In genomic region chr16:57472665-57473060, GRCh38 we compare ENCODE assay signal across 20 cellular contexts. TPM values are rescaled to one million over a fixed set of nuclear protein-coding genes. Genes with fewer than 3 reads are reported as not detected.
DNase-seq lines count a peak whose midpoint lies in the region; ATAC-seq, FAIRE-seq and TF ChIP-seq lines count a peak whose summit lies in the region.
"Had no signal": no experiment of that assay in that cellular context is flagged by ENCODE, and none has a peak within 500 bp of the region (broad histone marks: within the 10 kb centered on the region; RNA-seq: fewer than 3 reads in every experiment).

No MANE protein-coding gene starts in this region.

- H3K4me3 Mint-ChIP-seq in WTC11 (no peak overlapping the region), nephron progenitor cell (no peak overlapping the region)

- POLR2A ChIA-PET in WTC11 (lab: Charles Lee): interaction anchor here (0.5 to 1.4 kb wide), 2 partner anchors 26 to 43 kb away, joined by 5 read pairs; partner anchors contain the start of genes CIAPIN1 and COQ9

- no peaks in the 10 kb centered on the region for H3K27me3 ChIP-seq in neural cell (ENCODE audit: insufficient read depth, low read depth, low read length)
- H3K27me3 ChIP-seq: breast epithelium, SJSA1, upper lobe of left lung had no signal

- TF ChIP-seq CTCF in WTC11 (IDR thresholded peaks at IDR 0.05) (no peak), neural cell (IDR thresholded peaks at IDR 0.05; ENCODE audit: poor library complexity, severe bottlenecking) (no peak), nephron progenitor cell (IDR thresholded peaks at IDR 0.05) (no peak)

- DNase-seq in DMS 273 (lab: John Stamatoyannopoulos, UW; ENCODE audit: unreplicated experiment) (peak; percentile 67), DMS 273 treated with DMSO at 0.1 percent for 48 hours (lab: John Stamatoyannopoulos, UW) (no peak), H54 (ENCODE audit: insufficient read length, low spot score) (peak; percentile 38), WTC11 (ENCODE audit: low spot score) (no peak), NCI-H345 treated with DMSO at 0.1 percent for 48 hours (lab: John Stamatoyannopoulos, UW; ENCODE audit: unreplicated experiment) (no peak), nephron progenitor cell (no peak), cerebellar cortex (ENCODE audit: low spot score) (no peak)
- DNase-seq: activated effector memory CD4-positive, alpha-beta T cell treated with Interleukin-2 at 50 U/mL for 16 hours; DND-41; glutamatergic neuron; GOT3; left ventricle myocardium inferior; occipital lobe; stimulated activated CD4-positive, alpha-beta T cell treated with anti-CD3 and anti-CD28 coated beads, Interleukin-12 subunit alpha, Interleukin-12 subunit beta, amount 100 ng/mL, for 4 hours had no signal

- peaks cover 4% of the 10 kb centered on the region for H4K20me1 ChIP-seq in neural cell (ENCODE audit: insufficient read depth)

- no peaks in the 10 kb centered on the region for H3K36me3 ChIP-seq in neural cell (ENCODE audit: insufficient read depth, low read length)

- H3K4me2 ChIP-seq in neural cell (ENCODE audit: low read length): no peak overlapping the region

- no peak overlapping the region for H2AFZ ChIP-seq in neural cell (ENCODE audit: low read depth, low read length)

- TF ChIP-seq EP300 in neural cell (conservative IDR thresholded peaks at IDR 0.05; ENCODE audit: poor library complexity, severe bottlenecking): no peak

- H3K9me3 Mint-ChIP-seq in WTC11 (no peaks in the 10 kb centered on the region), nephron progenitor cell (no peaks in the 10 kb centered on the region)

- no peak overlapping the region for H3K4me3 ChIP-seq in neural cell (ENCODE audit: low read length)
- H3K4me3 ChIP-seq: breast epithelium, left ventricle myocardium inferior, SJSA1, upper lobe of left lung had no signal

- no peak for FAIRE-seq in H54 (lab: Jason Lieb, UNC)
- FAIRE-seq: A204.1 had no signal

- H3F3A ChIP-seq in neural cell (ENCODE audit: insufficient read depth, low read length, poor library complexity, severe bottlenecking): no peaks in the 10 kb centered on the region

- H3K4me1 Mint-ChIP-seq in WTC11: peaks cover 56% of the 10 kb centered on the region
- H3K4me1 Mint-ChIP-seq in nephron progenitor cell: peaks cover 43% of the 10 kb centered on the region

- no peak overlapping the region for H3K27ac ChIP-seq in neural cell (ENCODE audit: low read length)
- H3K27ac ChIP-seq: left ventricle myocardium inferior, SJSA1 had no signal

- H3K27me3 Mint-ChIP-seq in WTC11 (ENCODE audit: low read depth) (no peaks in the 10 kb centered on the region), nephron progenitor cell (ENCODE audit: low read depth, poor library complexity) (no peaks in the 10 kb centered on the region)

- H3K27ac Mint-ChIP-seq in WTC11: peak overlapping the region; percentile 63; the same call in 1 of the 2 replicates
- no peak overlapping the region for H3K27ac Mint-ChIP-seq in nephron progenitor cell

- CTCF ChIA-PET in WTC11 (lab: Charles Lee): interaction anchor here (0.6 to 8.2 kb wide), 6 partner anchors 10 to 56 kb away, joined by 3 to 80 read pairs (median 4); partner anchors contain the start of genes CIAPIN1, COQ9 and POLR2C

- no peak for TF ChIP-seq RAD21 in neural cell (conservative IDR thresholded peaks at IDR 0.05)

- H3K9me3 ChIP-seq in neural cell (ENCODE audit: low read length): no peaks in the 10 kb centered on the region
- H3K9me3 ChIP-seq: breast epithelium, left ventricle myocardium inferior, SJSA1, upper lobe of left lung had no signal

- H3K9me2 ChIP-seq in neural cell (ENCODE audit: insufficient read depth, low read length): no peaks in the 10 kb centered on the region

- no peak for TF ChIP-seq POLR2A in H54 (IDR thresholded peaks at IDR 0.05; ENCODE audit: low read depth, low read length)

- H3K9ac ChIP-seq in neural cell (ENCODE audit: low read length): no peak overlapping the region

- ATAC-seq in WTC11: peak; percentile 4
- ATAC-seq: activated CD4-positive, CD25-positive, alpha-beta regulatory T cell treated with anti-CD3 and anti-CD28 coated beads, Interleukin-2, amount 50 U/mL, for 24 hours had no signal

- peaks cover 42% of the 10 kb centered on the region for H3K36me3 Mint-ChIP-seq in WTC11
- peaks cover 31% of the 10 kb centered on the region for H3K36me3 Mint-ChIP-seq in nephron progenitor cell (ENCODE audit: low read depth)

- H3K79me2 ChIP-seq in neural cell (replicated peaks; ENCODE audit: insufficient read depth, low read length): peaks cover 14% of the 10 kb centered on the region

TF ChIP-seq in WTC11, 78 proteins besides CTCF, POLR2A, EP300 and RAD21 (continues in another document):
- TF ChIP-seq ATF1 (CRISPR knock-in tag; IDR thresholded peaks at IDR 0.05) (no peak), MAX (CRISPR knock-in tag; IDR thresholded peaks at IDR 0.05) (no peak), CREB1 (CRISPR knock-in tag; IDR thresholded peaks at IDR 0.05) (no peak), GABPB1 (CRISPR knock-in tag; IDR thresholded peaks at IDR 0.05) (no peak), SMAD3 (CRISPR knock-in tag; IDR thresholded peaks at IDR 0.05; ENCODE audit: borderline replicate concordance) (no peak), SOX15 (CRISPR knock-in tag; IDR thresholded peaks at IDR 0.05) (no peak), ZNF138 (CRISPR knock-in tag; conservative IDR thresholded peaks at IDR 0.05) (no peak)
- TF ChIP-seq, protein P1, sequence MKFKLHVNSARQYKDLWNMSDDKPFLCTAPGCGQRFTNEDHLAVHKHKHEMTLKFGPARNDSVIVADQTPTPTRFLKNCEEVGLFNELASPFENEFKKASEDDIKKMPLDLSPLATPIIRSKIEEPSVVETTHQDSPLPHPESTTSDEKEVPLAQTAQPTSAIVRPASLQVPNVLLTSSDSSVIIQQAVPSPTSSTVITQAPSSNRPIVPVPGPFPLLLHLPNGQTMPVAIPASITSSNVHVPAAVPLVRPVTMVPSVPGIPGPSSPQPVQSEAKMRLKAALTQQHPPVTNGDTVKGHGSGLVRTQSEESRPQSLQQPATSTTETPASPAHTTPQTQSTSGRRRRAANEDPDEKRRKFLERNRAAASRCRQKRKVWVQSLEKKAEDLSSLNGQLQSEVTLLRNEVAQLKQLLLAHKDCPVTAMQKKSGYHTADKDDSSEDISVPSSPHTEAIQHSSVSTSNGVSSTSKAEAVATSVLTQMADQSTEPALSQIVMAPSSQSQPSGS (CRISPR knock-in tag; IDR thresholded peaks at IDR 0.05; ENCODE audit: borderline replicate concordance, low read depth): no peak

TF ChIP-seq in neural cell, 6 proteins besides CTCF, POLR2A, EP300 and RAD21:
- no peak for TF ChIP-seq SMC3 (conservative IDR thresholded peaks at IDR 0.05; ENCODE audit: poor library complexity)
- TF ChIP-seq POLR2AphosphoS5 (IDR thresholded peaks at IDR 0.05): peak; percentile 3
- TF ChIP-seq, protein P2, sequence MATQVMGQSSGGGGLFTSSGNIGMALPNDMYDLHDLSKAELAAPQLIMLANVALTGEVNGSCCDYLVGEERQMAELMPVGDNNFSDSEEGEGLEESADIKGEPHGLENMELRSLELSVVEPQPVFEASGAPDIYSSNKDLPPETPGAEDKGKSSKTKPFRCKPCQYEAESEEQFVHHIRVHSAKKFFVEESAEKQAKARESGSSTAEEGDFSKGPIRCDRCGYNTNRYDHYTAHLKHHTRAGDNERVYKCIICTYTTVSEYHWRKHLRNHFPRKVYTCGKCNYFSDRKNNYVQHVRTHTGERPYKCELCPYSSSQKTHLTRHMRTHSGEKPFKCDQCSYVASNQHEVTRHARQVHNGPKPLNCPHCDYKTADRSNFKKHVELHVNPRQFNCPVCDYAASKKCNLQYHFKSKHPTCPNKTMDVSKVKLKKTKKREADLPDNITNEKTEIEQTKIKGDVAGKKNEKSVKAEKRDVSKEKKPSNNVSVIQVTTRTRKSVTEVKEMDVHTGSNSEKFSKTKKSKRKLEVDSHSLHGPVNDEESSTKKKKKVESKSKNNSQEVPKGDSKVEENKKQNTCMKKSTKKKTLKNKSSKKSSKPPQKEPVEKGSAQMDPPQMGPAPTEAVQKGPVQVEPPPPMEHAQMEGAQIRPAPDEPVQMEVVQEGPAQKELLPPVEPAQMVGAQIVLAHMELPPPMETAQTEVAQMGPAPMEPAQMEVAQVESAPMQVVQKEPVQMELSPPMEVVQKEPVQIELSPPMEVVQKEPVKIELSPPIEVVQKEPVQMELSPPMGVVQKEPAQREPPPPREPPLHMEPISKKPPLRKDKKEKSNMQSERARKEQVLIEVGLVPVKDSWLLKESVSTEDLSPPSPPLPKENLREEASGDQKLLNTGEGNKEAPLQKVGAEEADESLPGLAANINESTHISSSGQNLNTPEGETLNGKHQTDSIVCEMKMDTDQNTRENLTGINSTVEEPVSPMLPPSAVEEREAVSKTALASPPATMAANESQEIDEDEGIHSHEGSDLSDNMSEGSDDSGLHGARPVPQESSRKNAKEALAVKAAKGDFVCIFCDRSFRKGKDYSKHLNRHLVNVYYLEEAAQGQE (IDR thresholded peaks at IDR 0.05; ENCODE audit: borderline replicate concordance): no peak

RNA-seq across cellular contexts. Expression of gene POLR2C, which starts 10.2 kb away (rescaled TPM):
- 67.9 to 75.4 TPM (median 67.9 TPM) in 3 replicates for total RNA-seq in WTC11 (2021)
- 109 and 132 TPM in 2 replicates for polyA plus RNA-seq in neural cell
- 64.0 and 65.8 TPM in 2 replicates for polyA minus RNA-seq in neural cell

RNA-seq across cellular contexts. Expression of gene DOK4, which starts 13.6 kb away (rescaled TPM):
- total RNA-seq in WTC11 (2021): 21.8 to 25.0 TPM (median 21.9 TPM) in 3 replicates
- polyA plus RNA-seq in neural cell: 214 and 250 TPM in 2 replicates
- 101 and 102 TPM in 2 replicates for polyA minus RNA-seq in neural cell

RNA-seq across cellular contexts. Expression of gene COQ9, which starts 25.4 kb away (rescaled TPM):
- 39.2 to 40.2 TPM (median 39.8 TPM) in 3 replicates for total RNA-seq in WTC11 (2021)
- 78.7 and 95.0 TPM in 2 replicates for polyA plus RNA-seq in neural cell
- 40.5 and 47.7 TPM in 2 replicates for polyA minus RNA-seq in neural cell

RNA-seq across cellular contexts. Expression of gene CIAPIN1, which starts 25.5 kb away (rescaled TPM):
- 85.9 to 94.7 TPM (median 87.9 TPM) in 3 replicates for total RNA-seq in WTC11 (2021)
- 117 and 131 TPM in 2 replicates for polyA plus RNA-seq in neural cell
- polyA minus RNA-seq in neural cell: 74.2 and 82.3 TPM in 2 replicates

Comparison
In these comparisons a context has a peak if more than half of its experiments do, and no peak if none do; other contexts are left out.
1. DNase-seq: peak in DMS 273 (single experiment) and H54 (single experiment); none in DMS 273 treated with DMSO at 0.1 percent for 48 hours (single experiment), WTC11 (single experiment), NCI-H345 treated with DMSO at 0.1 percent for 48 hours (single experiment), nephron progenitor cell (single experiment) and cerebellar cortex (single experiment).